2 cellular contexts compared by ENCODE assay signal in the genomic region with DNA sequence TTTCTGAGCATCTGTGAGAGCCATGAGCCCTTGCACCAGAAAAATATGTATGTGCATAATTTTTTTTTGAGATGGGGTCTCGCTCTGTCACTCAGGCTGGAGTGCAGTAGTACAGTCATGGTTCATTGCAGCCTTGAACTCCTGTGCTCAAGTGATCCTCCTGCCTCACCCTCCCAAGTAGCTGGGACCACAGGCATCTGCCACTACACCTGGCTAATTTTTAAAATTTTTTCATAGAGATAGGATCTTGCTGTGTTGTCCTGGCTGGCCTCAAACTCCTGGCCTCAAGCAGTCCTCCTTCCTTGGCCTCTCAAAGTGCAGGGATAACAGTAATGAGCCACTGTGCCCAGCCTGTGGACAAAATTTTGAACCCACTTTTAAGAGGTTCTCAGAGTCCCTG.
A peak's percentile ranks its signal among the peaks of the same experiment; 100 is the strongest.
TF ChIP-seq lines count a peak whose summit lies in the region.

No MANE protein-coding gene starts in this region.

TF ChIP-seq in K562, 482 proteins besides CTCF, POLR2A, EP300 and RAD21:
- TF ChIP-seq RBM25 (IDR thresholded peaks at IDR 0.05; ENCODE audit: low read depth, low read length, severe bottlenecking) (peak; percentile 38), ZNF121 (CRISPR knock-in tag; conservative IDR thresholded peaks at IDR 0.05) (peak; percentile 54; the same call in 1 of the 2 replicates), ZNF583 (CRISPR knock-in tag; IDR thresholded peaks at IDR 0.05) (no peak), SRSF1 (IDR thresholded peaks at IDR 0.05; ENCODE audit: low read depth, low read length) (no peak)
- TF ChIP-seq, protein P1, sequence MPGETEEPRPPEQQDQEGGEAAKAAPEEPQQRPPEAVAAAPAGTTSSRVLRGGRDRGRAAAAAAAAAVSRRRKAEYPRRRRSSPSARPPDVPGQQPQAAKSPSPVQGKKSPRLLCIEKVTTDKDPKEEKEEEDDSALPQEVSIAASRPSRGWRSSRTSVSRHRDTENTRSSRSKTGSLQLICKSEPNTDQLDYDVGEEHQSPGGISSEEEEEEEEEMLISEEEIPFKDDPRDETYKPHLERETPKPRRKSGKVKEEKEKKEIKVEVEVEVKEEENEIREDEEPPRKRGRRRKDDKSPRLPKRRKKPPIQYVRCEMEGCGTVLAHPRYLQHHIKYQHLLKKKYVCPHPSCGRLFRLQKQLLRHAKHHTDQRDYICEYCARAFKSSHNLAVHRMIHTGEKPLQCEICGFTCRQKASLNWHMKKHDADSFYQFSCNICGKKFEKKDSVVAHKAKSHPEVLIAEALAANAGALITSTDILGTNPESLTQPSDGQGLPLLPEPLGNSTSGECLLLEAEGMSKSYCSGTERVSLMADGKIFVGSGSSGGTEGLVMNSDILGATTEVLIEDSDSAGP (CRISPR knock-in tag; IDR thresholded peaks at IDR 0.05): no peak
TF ChIP-seq in K562: peak in this region for 2.

TF ChIP-seq in GM12891, 5 proteins besides CTCF, POLR2A, EP300 and RAD21:
- no peak for TF ChIP-seq TAF1 (IDR thresholded peaks at IDR 0.05; ENCODE audit: low read depth, low read length)
- no peak for TF ChIP-seq SPI1 (IDR thresholded peaks at IDR 0.05; ENCODE audit: low read depth, low read length)
- no peak for TF ChIP-seq PAX5 (IDR thresholded peaks at IDR 0.05; ENCODE audit: insufficient read depth, low read length, severe bottlenecking)
- TF ChIP-seq POLR2AphosphoS5 (IDR thresholded peaks at IDR 0.05; ENCODE audit: low read depth, low read length): no peak
- no peak for TF ChIP-seq POU2F2 (IDR thresholded peaks at IDR 0.05; ENCODE audit: low read depth, low read length)
